Comparison of ENCODE assay signal across 1 cellular context in the genomic region with DNA sequence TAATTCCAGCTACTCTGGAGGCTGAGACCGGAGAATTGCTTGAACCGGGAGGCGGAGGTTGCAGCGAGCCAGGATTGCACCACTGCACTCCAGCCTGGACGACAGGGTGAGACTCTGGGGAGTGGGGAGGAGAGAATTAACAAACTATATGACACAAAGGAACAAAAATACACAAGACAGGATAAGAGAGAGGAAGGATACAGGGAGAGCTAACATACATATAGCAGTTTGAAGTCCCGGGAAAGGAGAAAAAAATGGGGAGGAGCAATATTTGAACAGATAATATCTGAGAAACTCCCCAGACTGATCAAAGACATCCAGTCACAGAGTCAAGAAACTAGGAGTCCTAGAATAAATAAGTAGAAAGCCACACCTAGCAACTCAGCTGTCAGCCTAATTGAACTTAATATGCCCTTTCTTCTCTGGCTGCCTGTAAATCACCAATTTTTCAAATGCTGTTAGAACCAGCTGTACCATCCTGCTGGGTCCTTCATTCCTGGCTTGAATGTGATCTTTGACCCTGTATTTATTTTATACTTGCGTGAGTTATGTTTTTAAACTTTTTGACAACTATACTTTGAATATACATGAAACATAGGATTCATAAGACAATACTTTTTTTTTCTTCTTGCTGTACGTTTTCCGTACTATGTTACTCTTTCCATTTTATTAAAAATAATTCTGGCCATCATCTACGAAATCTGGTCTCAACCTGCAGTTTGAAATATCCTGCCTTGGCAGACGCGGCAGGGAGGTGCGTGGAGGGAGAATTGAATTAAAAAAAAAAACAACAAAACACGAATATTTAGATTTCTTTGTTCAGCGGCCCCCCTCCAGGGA.
TF ChIP-seq lines count a peak whose summit lies in the region.

No MANE protein-coding gene starts in this region.

TF ChIP-seq in HepG2, 621 proteins besides CTCF, POLR2A, EP300 and RAD21 (continued from another document):
- TF ChIP-seq, protein P1, sequence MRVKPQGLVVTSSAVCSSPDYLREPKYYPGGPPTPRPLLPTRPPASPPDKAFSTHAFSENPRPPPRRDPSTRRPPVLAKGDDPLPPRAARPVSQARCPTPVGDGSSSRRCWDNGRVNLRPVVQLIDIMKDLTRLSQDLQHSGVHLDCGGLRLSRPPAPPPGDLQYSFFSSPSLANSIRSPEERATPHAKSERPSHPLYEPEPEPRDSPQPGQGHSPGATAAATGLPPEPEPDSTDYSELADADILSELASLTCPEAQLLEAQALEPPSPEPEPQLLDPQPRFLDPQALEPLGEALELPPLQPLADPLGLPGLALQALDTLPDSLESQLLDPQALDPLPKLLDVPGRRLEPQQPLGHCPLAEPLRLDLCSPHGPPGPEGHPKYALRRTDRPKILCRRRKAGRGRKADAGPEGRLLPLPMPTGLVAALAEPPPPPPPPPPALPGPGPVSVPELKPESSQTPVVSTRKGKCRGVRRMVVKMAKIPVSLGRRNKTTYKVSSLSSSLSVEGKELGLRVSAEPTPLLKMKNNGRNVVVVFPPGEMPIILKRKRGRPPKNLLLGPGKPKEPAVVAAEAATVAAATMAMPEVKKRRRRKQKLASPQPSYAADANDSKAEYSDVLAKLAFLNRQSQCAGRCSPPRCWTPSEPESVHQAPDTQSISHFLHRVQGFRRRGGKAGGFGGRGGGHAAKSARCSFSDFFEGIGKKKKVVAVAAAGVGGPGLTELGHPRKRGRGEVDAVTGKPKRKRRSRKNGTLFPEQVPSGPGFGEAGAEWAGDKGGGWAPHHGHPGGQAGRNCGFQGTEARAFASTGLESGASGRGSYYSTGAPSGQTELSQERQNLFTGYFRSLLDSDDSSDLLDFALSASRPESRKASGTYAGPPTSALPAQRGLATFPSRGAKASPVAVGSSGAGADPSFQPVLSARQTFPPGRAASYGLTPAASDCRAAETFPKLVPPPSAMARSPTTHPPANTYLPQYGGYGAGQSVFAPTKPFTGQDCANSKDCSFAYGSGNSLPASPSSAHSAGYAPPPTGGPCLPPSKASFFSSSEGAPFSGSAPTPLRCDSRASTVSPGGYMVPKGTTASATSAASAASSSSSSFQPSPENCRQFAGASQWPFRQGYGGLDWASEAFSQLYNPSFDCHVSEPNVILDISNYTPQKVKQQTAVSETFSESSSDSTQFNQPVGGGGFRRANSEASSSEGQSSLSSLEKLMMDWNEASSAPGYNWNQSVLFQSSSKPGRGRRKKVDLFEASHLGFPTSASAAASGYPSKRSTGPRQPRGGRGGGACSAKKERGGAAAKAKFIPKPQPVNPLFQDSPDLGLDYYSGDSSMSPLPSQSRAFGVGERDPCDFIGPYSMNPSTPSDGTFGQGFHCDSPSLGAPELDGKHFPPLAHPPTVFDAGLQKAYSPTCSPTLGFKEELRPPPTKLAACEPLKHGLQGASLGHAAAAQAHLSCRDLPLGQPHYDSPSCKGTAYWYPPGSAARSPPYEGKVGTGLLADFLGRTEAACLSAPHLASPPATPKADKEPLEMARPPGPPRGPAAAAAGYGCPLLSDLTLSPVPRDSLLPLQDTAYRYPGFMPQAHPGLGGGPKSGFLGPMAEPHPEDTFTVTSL (CRISPR knock-in tag; IDR thresholded peaks at IDR 0.05; ENCODE audit: borderline replicate concordance), result 0 out of 2 replicates have a peak, but pooled peaks have one; percentile 11
- peak; percentile 33; the same call in 1 of the 2 replicates for TF ChIP-seq HDAC1 (CRISPR knock-in tag; IDR thresholded peaks at IDR 0.05)
- 0 out of 2 replicates have a peak, but pooled peaks have one; percentile 31 for TF ChIP-seq ZNF274 (CRISPR knock-in tag; IDR thresholded peaks at IDR 0.05)
- no peak for TF ChIP-seq NONO (IDR thresholded peaks at IDR 0.05)
- 0 out of 2 replicates have a peak, but pooled peaks have one; percentile 20 for TF ChIP-seq NONO (CRISPR knock-in tag; conservative IDR thresholded peaks at IDR 0.05)
- no peak for TF ChIP-seq KAT7 (CRISPR knock-in tag; IDR thresholded peaks at IDR 0.05; ENCODE audit: borderline replicate concordance)
- TF ChIP-seq, protein P2, sequence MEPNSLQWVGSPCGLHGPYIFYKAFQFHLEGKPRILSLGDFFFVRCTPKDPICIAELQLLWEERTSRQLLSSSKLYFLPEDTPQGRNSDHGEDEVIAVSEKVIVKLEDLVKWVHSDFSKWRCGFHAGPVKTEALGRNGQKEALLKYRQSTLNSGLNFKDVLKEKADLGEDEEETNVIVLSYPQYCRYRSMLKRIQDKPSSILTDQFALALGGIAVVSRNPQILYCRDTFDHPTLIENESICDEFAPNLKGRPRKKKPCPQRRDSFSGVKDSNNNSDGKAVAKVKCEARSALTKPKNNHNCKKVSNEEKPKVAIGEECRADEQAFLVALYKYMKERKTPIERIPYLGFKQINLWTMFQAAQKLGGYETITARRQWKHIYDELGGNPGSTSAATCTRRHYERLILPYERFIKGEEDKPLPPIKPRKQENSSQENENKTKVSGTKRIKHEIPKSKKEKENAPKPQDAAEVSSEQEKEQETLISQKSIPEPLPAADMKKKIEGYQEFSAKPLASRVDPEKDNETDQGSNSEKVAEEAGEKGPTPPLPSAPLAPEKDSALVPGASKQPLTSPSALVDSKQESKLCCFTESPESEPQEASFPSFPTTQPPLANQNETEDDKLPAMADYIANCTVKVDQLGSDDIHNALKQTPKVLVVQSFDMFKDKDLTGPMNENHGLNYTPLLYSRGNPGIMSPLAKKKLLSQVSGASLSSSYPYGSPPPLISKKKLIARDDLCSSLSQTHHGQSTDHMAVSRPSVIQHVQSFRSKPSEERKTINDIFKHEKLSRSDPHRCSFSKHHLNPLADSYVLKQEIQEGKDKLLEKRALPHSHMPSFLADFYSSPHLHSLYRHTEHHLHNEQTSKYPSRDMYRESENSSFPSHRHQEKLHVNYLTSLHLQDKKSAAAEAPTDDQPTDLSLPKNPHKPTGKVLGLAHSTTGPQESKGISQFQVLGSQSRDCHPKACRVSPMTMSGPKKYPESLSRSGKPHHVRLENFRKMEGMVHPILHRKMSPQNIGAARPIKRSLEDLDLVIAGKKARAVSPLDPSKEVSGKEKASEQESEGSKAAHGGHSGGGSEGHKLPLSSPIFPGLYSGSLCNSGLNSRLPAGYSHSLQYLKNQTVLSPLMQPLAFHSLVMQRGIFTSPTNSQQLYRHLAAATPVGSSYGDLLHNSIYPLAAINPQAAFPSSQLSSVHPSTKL (CRISPR knock-in tag; IDR thresholded peaks at IDR 0.05), result peak; percentile 46; the same call in 1 of the 2 replicates
- no peak for TF ChIP-seq MLLT10 (CRISPR knock-in tag; IDR thresholded peaks at IDR 0.05)
- 0 out of 2 replicates have a peak, but pooled peaks have one; percentile 59 for TF ChIP-seq ZNF619 (CRISPR knock-in tag; IDR thresholded peaks at IDR 0.05)
- TF ChIP-seq ZKSCAN5 (CRISPR knock-in tag; IDR thresholded peaks at IDR 0.05), result no peak
